Comparison of ENCODE assay signal across 25 cellular contexts in genomic region chrX:109274806-109275205, GRCh38.
"Had no signal": no experiment of that assay in that cellular context is flagged by ENCODE, and none has a peak within 500 bp of the region (broad histone marks: within the 10 kb centered on the region; RNA-seq: fewer than 3 reads in every experiment).

No MANE protein-coding gene starts in this region.

- H3K27me3 ChIP-seq: left lung, neutrophil, right lobe of liver, transverse colon, upper lobe of right lung, uterus had no signal

- DNase-seq: dermis blood vessel endothelial cell; effector memory CD4-positive, alpha-beta T cell; erythroblast; esophagus squamous epithelium; foreskin melanocyte; glutamatergic neuron; heart right ventricle; hippocampal formation; left cardiac atrium; left lung; mesenchymal stem cell; mucosa of descending colon; naive B cell; right lobe of liver; small intestine; stimulated activated CD4-positive, alpha-beta T cell treated with anti-CD3 and anti-CD28 coated beads, Interleukin-15, amount 100 ng/mL, for 24 hours; stimulated activated CD4-positive, alpha-beta T cell treated with anti-CD3 and anti-CD28 coated beads, Interleukin-2, amount 100 ng/mL, for 48 hours; stimulated activated naive B cell treated with anti-CD40 and anti-IgM and Interleukin-4, amounts not matched to agents 10 μg/mL and 1 μg/mL and 100 μg/mL, for 72 hours; transverse colon; upper lobe of right lung; uterus had no signal

- H3K79me2 ChIP-seq: parathyroid adenoma had no signal

- H3K4me1 ChIP-seq: heart right ventricle, left lung, parathyroid adenoma, right lobe of liver, transverse colon, upper lobe of right lung, uterus had no signal

- FAIRE-seq: islet of Langerhans, small intestine had no signal

- H3K9me3 ChIP-seq: esophagus squamous epithelium, heart right ventricle, left lung, mucosa of descending colon, neutrophil, right lobe of liver, transverse colon, upper lobe of right lung, uterus had no signal

- H3K27ac ChIP-seq: esophagus squamous epithelium, heart right ventricle, left lung, neutrophil, parathyroid adenoma, right lobe of liver, transverse colon, upper lobe of right lung, uterus had no signal

- H3K9ac ChIP-seq: parathyroid adenoma had no signal

- H3K36me3 ChIP-seq: esophagus squamous epithelium, heart right ventricle, left lung, neutrophil, right lobe of liver, transverse colon, upper lobe of right lung, uterus had no signal

- H3K4me3 ChIP-seq: esophagus squamous epithelium, heart right ventricle, left lung, mucosa of descending colon, right lobe of liver, transverse colon, upper lobe of right lung, uterus had no signal

- ATAC-seq: heart right ventricle; left cardiac atrium; left lung; mucosa of descending colon; natural killer cell treated with Interleukin-12 subunit alpha and Interleukin-12 subunit beta and Interleukin-15 and Interleukin-18, amount 100 ng/mL, for 72 hours; right lobe of liver; stimulated activated naive B cell treated with anti-CD40 and anti-IgM and Interleukin-4, amounts not matched to agents 10 μg/mL and 1 μg/mL and 100 μg/mL, for 72 hours; upper lobe of right lung had no signal

- H2AFZ ChIP-seq: parathyroid adenoma had no signal
